8 cellular contexts compared by ENCODE assay signal in the genomic region with DNA sequence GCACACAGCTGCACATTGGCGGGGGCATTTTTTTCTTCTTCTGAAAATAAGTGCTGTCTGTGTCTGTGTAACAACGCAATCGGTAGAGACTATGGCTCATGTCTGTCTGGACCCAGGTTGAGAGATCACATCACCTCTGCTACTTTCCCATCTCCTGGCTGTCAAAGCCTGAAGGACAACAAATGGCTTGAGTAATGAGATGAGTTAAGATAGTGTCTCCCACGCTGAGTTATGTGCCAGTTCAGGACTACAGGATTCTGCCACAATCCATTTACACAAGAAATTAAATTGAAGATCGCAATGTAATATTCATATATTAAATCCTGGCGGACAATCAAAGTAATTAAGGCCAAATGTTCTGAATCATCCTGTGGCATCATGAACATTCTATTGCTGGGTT. TPM values are rescaled to one million over a fixed set of nuclear protein-coding genes. Genes with fewer than 3 reads are reported as not detected.
"Had no signal": no experiment of that assay in that cellular context is flagged by ENCODE, and none has a peak within 500 bp of the region (broad histone marks: within the 10 kb centered on the region; RNA-seq: fewer than 3 reads in every experiment).

No MANE protein-coding gene starts in this region.

- ATAC-seq: HCT116, HepG2 had no signal

- DNase-seq: GM23248, GOT3, H7, HFFc6, KBM-7 had no signal

RNA-seq across cellular contexts. Expression of a gene that starts 16.5 kb away (rescaled TPM):
- polyA plus RNA-seq: GM23248, HepG2, IgD-negative memory B cell had no signal
